8 cellular contexts compared by ENCODE assay signal in genomic region chr3:175940881-175941280, GRCh38.
DNase-seq lines count a peak whose midpoint lies in the region; ATAC-seq and TF ChIP-seq lines count a peak whose summit lies in the region.
"Had no signal": no experiment of that assay in that cellular context is flagged by ENCODE, and none has a peak within 500 bp of the region (broad histone marks: within the 10 kb centered on the region; RNA-seq: fewer than 3 reads in every experiment).

No MANE protein-coding gene starts in this region.

- in situ Hi-C loops in GM13977 (cut with MboI; ENCODE audit: low pct_unique_long_range_greater_than_20kb, low sequenced_read_pairs, unreplicated experiment), result no loop called here

- ATAC-seq in HG03025 (IDR thresholded peaks at IDR 0.05; ENCODE audit: low FRiP score, unreplicated experiment), result peak; percentile 26
- ATAC-seq in lung (ENCODE audit: insufficient read depth, low FRiP score), result peak; percentile 6

- WGBS in lung, 2 donors, result 76 to 81% methylated on average over 6 of the region's 6 CpGs

- H3K4me3 ChIP-seq in lung, result no peak overlapping the region
- no peak overlapping the region for H3K4me3 ChIP-seq in dorsolateral prefrontal cortex

- H3K27me3 ChIP-seq in lung (ENCODE audit: control insufficient read depth, insufficient read depth) (no peaks in the 10 kb centered on the region), dorsolateral prefrontal cortex (no peaks in the 10 kb centered on the region)

- intact Hi-C loops in dorsolateral prefrontal cortex (cut with DNase I), result no loop called here

- no peaks in the 10 kb centered on the region for H3K4me1 ChIP-seq in lung (ENCODE audit: control insufficient read depth in 2 of 2, insufficient read depth in 2 of 2, low read length in 2 of 2)

- DNase-seq in GM13977 (ENCODE audit: low spot score) (peak; percentile 38), SK-N-DZ (ENCODE audit: low spot score) (peak; percentile 33), lung (ENCODE audit: low spot score) (no peak), NCI-H2196 (lab: John Stamatoyannopoulos, UW; ENCODE audit: unreplicated experiment) (no peak), dorsolateral prefrontal cortex (no peak)
- DNase-seq in stimulated activated CD4-positive, alpha-beta T cell treated with anti-CD3 and anti-CD28 coated beads, Interleukin-15, amount 100 ng/mL, for 24 hours, result no peak
- DNase-seq: activated CD8-positive, alpha-beta memory T cell treated with anti-CD3 and anti-CD28 coated beads, Interleukin-2, amount 50 U/mL, for 48 hours had no signal

- TF ChIP-seq CTCF in GM13977 (IDR thresholded peaks at IDR 0.05; ENCODE audit: extremely low read depth, insufficient read depth, missing control alignments), result peak; percentile 37
- TF ChIP-seq CTCF in lung (IDR thresholded peaks at IDR 0.05; ENCODE audit: control extremely low read depth, extremely low read depth), result no peak
- TF ChIP-seq CTCF in dorsolateral prefrontal cortex (IDR thresholded peaks at IDR 0.05 in 54 of 56, conservative IDR thresholded peaks at IDR 0.05 in 2 of 56; ENCODE audit: low read depth in 1 of 56, partially characterized antibody in 56 of 56), result no peak

- H3K9me3 ChIP-seq in lung (ENCODE audit: control insufficient read depth in 2 of 2, insufficient read depth in 1 of 2, low read length in 1 of 2), result peaks cover 0 to 16% of the 10 kb centered on the region in 2 donors

- no peaks in the 10 kb centered on the region for H3K36me3 ChIP-seq in lung (ENCODE audit: control insufficient read depth in 2 of 2, insufficient read depth in 2 of 2, low read length in 2 of 2)

- H3K27ac ChIP-seq in lung (ENCODE audit: low read depth in 1 of 2, low read length in 1 of 2), result no peak overlapping the region
- no peak overlapping the region for H3K27ac ChIP-seq in dorsolateral prefrontal cortex

Comparison
In these comparisons a context has a peak if more than half of its experiments do, and no peak if none do; other contexts are left out.
1. DNase-seq: peak in GM13977 (single experiment) and SK-N-DZ (single experiment); none in lung (single experiment), NCI-H2196 (single experiment), dorsolateral prefrontal cortex (0 of 10) and stimulated activated CD4-positive, alpha-beta T cell treated with anti-CD3 and anti-CD28 coated beads, Interleukin-15, amount 100 ng/mL, for 24 hours (single experiment).